11 cellular contexts compared by ENCODE assay signal in the genomic region with DNA sequence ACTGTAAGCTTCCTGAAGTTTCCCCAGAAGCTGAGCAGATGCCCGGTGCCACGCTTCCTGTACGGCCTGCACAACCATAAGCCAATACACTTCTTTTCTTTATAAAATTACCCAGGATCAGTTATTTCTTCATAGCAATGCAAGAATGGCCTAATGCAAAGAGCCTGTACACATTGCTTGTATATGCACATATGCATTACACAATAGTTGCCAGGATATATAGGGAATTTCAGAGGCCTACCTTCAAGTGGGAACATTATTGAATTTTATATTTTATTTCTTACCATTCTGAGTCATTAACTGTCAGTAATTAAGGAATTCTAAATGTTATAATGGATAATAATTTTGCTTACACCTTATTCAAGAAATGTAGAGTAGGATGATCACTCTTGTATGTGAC.
"Had no signal": no experiment of that assay in that cellular context is flagged by ENCODE, and none has a peak within 500 bp of the region (broad histone marks: within the 10 kb centered on the region; RNA-seq: fewer than 3 reads in every experiment).

No MANE protein-coding gene starts in this region.

- H3K9ac ChIP-seq: GM23248 had no signal

- H2AFZ ChIP-seq: GM23248, GM23338 had no signal

- ATAC-seq: GM23338, HCT116 had no signal

- FAIRE-seq: H1, H54 had no signal

- H3K4me2 ChIP-seq: GM23338 had no signal

- DNase-seq: GM23248, GOT3, H7, H9, HCEC 1CT, HFFc6 had no signal

- H3K4me3 ChIP-seq: GM23248, GM23338, HAP-1 had no signal

- H3K27ac ChIP-seq: GM23248 had no signal

- H3K36me3 ChIP-seq: HAP-1 had no signal

- H3K9me3 ChIP-seq: HAP-1 had no signal

- H3K4me1 ChIP-seq: HAP-1 had no signal
